1 cellular context compared by ENCODE assay signal in the genomic region with DNA sequence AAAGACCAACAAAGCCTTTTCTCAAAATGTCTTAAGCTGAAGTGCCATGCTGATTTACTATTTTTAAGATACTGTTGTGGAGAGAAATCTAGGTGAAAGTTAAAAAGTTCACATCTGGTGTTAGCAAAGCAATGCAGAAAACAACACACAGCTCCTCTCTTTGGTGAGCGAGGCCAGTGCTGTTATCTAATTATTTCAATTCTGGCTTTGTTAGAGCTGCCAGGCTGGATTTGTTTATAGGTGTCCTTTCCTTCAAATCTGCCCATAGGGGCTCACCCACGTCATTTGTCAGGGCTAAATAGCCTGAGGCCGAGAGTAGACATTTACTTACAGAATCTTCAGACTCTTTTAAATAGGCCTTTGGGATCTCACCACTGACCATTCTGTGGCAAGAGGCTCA.
TF ChIP-seq lines count a peak whose summit lies in the region.

No MANE protein-coding gene starts in this region.

TF ChIP-seq in WTC11, 78 proteins besides CTCF, POLR2A, EP300 and RAD21 (continued from another document):
- no peak for TF ChIP-seq E2F1 (CRISPR knock-in tag; IDR thresholded peaks at IDR 0.05)
- no peak for TF ChIP-seq RELA (CRISPR knock-in tag; IDR thresholded peaks at IDR 0.05; ENCODE audit: borderline replicate concordance)
- TF ChIP-seq TCF7 (CRISPR knock-in tag; IDR thresholded peaks at IDR 0.05; ENCODE audit: low read depth): no peak
- no peak for TF ChIP-seq ZNF121 (CRISPR knock-in tag; IDR thresholded peaks at IDR 0.05)
- no peak for TF ChIP-seq ETV6 (CRISPR knock-in tag; IDR thresholded peaks at IDR 0.05)
- TF ChIP-seq EMX1 (CRISPR knock-in tag; IDR thresholded peaks at IDR 0.05): no peak
